Comparison of ENCODE assay signal across 9 cellular contexts in genomic region chr3:195546130-195546560, GRCh38. TPM values are rescaled to one million over a fixed set of nuclear protein-coding genes. Genes with fewer than 3 reads are reported as not detected.
DNase-seq lines count a peak whose midpoint lies in the region; ATAC-seq and TF ChIP-seq lines count a peak whose summit lies in the region.
"Had no signal": no experiment of that assay in that cellular context is flagged by ENCODE, and none has a peak within 500 bp of the region (broad histone marks: within the 10 kb centered on the region; RNA-seq: fewer than 3 reads in every experiment).

No MANE protein-coding gene starts in this region.

- 0 out of 2 replicates have a peak, but pooled peaks cover 4% of the 10 kb centered on the region for H3F3A ChIP-seq in Loucy (ENCODE audit: low read depth)

- H3K4me1 Mint-ChIP-seq in MCF 10A (ENCODE audit: insufficient read depth, unreplicated experiment): peaks cover 26% of the 10 kb centered on the region

- no peaks in the 10 kb centered on the region for H3K9me2 ChIP-seq in Loucy (replicated peaks; ENCODE audit: low read depth, low read length)

- H4K20me1 ChIP-seq in Loucy (ENCODE audit: insufficient read depth, low read length, poor library complexity, severe bottlenecking): peaks cover 9% of the 10 kb centered on the region

- no peaks in the 10 kb centered on the region for H3K9me3 Mint-ChIP-seq in MCF 10A (ENCODE audit: unreplicated experiment)

- no peak overlapping the region for H3K27ac ChIP-seq in neuronal stem cell (replicated peaks; ENCODE audit: low read length)

- no CpG with 5 or more reads among the region's 4 CpGs for WGBS in neuronal stem cell (ENCODE audit: extremely low coverage in 2 of 2, insufficient read length in 2 of 2, insufficient replicate concordance in 1 of 2), 2 donors

- H3K4me1 ChIP-seq in Loucy (ENCODE audit: insufficient read depth, low read length, poor library complexity, severe bottlenecking) (peaks cover 50% of the 10 kb centered on the region), neuronal stem cell (ENCODE audit: control insufficient read depth in 2 of 2, insufficient read depth in 1 of 2, low read depth in 1 of 2, low read length in 2 of 2) (peaks cover 6 to 16% of the 10 kb centered on the region in 2 donors)

- no peak overlapping the region for H2BK15ac ChIP-seq in neuronal stem cell (ENCODE audit: low read length)

- H4K8ac ChIP-seq in neuronal stem cell (ENCODE audit: low read depth, low read length): no peak overlapping the region

- ATAC-seq in HG03521 (IDR thresholded peaks at IDR 0.05; ENCODE audit: unreplicated experiment) (no peak), GM21576 (IDR thresholded peaks at IDR 0.05; ENCODE audit: unreplicated experiment) (no peak)

- H2AK5ac ChIP-seq in neuronal stem cell (ENCODE audit: low read depth, low read length): no peak overlapping the region

- no peak overlapping the region for H3K14ac ChIP-seq in neuronal stem cell (ENCODE audit: low read length)

- H3K36me3 ChIP-seq in Loucy (ENCODE audit: insufficient read depth, low read length): no peaks in the 10 kb centered on the region
- no peaks in the 10 kb centered on the region for H3K36me3 ChIP-seq in neuronal stem cell (replicated peaks in 1 of 2; ENCODE audit: control insufficient read depth in 2 of 2, insufficient read depth in 2 of 2, low read length in 2 of 2)

- TF ChIP-seq CTCF in AG10803 (conservative IDR thresholded peaks at IDR 0.05; ENCODE audit: low read length): no peak
- no peak for TF ChIP-seq CTCF in Loucy (conservative IDR thresholded peaks at IDR 0.05; ENCODE audit: low read length)
- TF ChIP-seq CTCF in MCF 10A (IDR thresholded peaks at IDR 0.05; ENCODE audit: unreplicated experiment): no peak

- CTCF ChIA-PET in MCF 10A (lab: Yijun Ruan, JAX): no interaction called here

- H3K27me3 ChIP-seq in Loucy (ENCODE audit: insufficient read depth, low read length, poor library complexity, severe bottlenecking): no peaks in the 10 kb centered on the region
- peaks cover 0 to 30% (median 12%) of the 10 kb centered on the region in 3 experiments for H3K27me3 ChIP-seq in neuronal stem cell (ENCODE audit: control insufficient read depth in 3 of 3, insufficient read depth in 3 of 3, low read depth in 1 of 3, low read length in 3 of 3)

- H2BK120ac ChIP-seq in neuronal stem cell (ENCODE audit: low read depth, low read length): no peak overlapping the region

- H3K27me3 Mint-ChIP-seq in MCF 10A (ENCODE audit: insufficient read depth, unreplicated experiment): no peaks in the 10 kb centered on the region

- peak overlapping the region; percentile 62 for H3K4me3 Mint-ChIP-seq in MCF 10A (ENCODE audit: unreplicated experiment)

- H3K4me2 ChIP-seq in Loucy (ENCODE audit: low read depth, low read length, poor library complexity, severe bottlenecking): peak overlapping the region; percentile 48
- no peak overlapping the region for H3K4me2 ChIP-seq in neuronal stem cell (ENCODE audit: insufficient read depth, low read length, poor library complexity, severe bottlenecking)

- intact Hi-C loops in MCF 10A (cut with micrococcal nuclease): loop anchor here (10.0 kb wide), 1 partner anchor 109 kb away; no protein-coding TSS in a partner anchor

- no TSS peak for BruUV-seq in MCF 10A (replicated peaks; lab: Mats Ljungman, UMichigan)

- DNase-seq in AG10803 (ENCODE audit: low read depth) (peak; percentile 86), MCF 10A (ENCODE audit: unreplicated experiment) (peak; percentile 98), non-pigmented ciliary epithelial cell (ENCODE audit: low read depth) (peak; percentile 67), neuronal stem cell (ENCODE audit: low spot score) (no peak), GF-D8 (lab: John Stamatoyannopoulos, UW) (no peak)

- H2BK5ac ChIP-seq in neuronal stem cell (ENCODE audit: low read length): no peak overlapping the region

- no peak overlapping the region for H3K4ac ChIP-seq in neuronal stem cell (ENCODE audit: low read length)

- peaks cover 19% of the 10 kb centered on the region for H3K79me2 ChIP-seq in Loucy (ENCODE audit: insufficient read depth, low read length)

- H3K4me3 ChIP-seq in AG10803 (ENCODE audit: low read length) (no peak overlapping the region), Loucy (ENCODE audit: low read length, poor library complexity, severe bottlenecking) (peak overlapping the region; percentile 2), neuronal stem cell (ENCODE audit: low read length in 2 of 2) (no peak overlapping the region)

- H3K18ac ChIP-seq in neuronal stem cell (ENCODE audit: low read length): no peak overlapping the region

- H3K23ac ChIP-seq in neuronal stem cell (ENCODE audit: low read depth, low read length, poor library complexity): no peak overlapping the region

- no peaks in the 10 kb centered on the region for H3K79me1 ChIP-seq in neuronal stem cell (ENCODE audit: low read depth, low read length)

- H2AFZ ChIP-seq in Loucy (ENCODE audit: low read length) (no peak overlapping the region), neuronal stem cell (ENCODE audit: low read length) (no peak overlapping the region)

- H2BK12ac ChIP-seq in neuronal stem cell (ENCODE audit: low read length): no peak overlapping the region

- no peak overlapping the region for H4K91ac ChIP-seq in neuronal stem cell (ENCODE audit: low read depth, low read length, poor library complexity)

- H3K27ac Mint-ChIP-seq in MCF 10A (ENCODE audit: low read depth, unreplicated experiment): peak overlapping the region; percentile 91

- H3K9me3 ChIP-seq in Loucy (ENCODE audit: insufficient read depth, low read depth, low read length) (no peaks in the 10 kb centered on the region), neuronal stem cell (replicated peaks in 1 of 2; ENCODE audit: control insufficient read depth in 2 of 2, insufficient read depth in 1 of 2, low read depth in 1 of 2, low read length in 2 of 2) (no peaks in the 10 kb centered on the region)

- H3K9ac ChIP-seq in Loucy (ENCODE audit: low read depth, low read length, poor library complexity, severe bottlenecking) (no peak overlapping the region), neuronal stem cell (ENCODE audit: low read depth, low read length, poor library complexity) (no peak overlapping the region)

- POLR2A ChIA-PET in MCF 10A (lab: Yijun Ruan, JAX): interaction anchor here (0.7 to 1.6 kb wide), 3 partner anchors 10 to 275 kb away, joined by 3 read pairs; partner anchors contain the start of gene XXYLT1

- peaks cover 15% of the 10 kb centered on the region for H3K36me3 Mint-ChIP-seq in MCF 10A (ENCODE audit: insufficient read depth, unreplicated experiment)

RNA-seq across cellular contexts. Expression of gene PPP1R2, which starts 3.0 kb away (rescaled TPM):
- 53.0 and 68.6 TPM in 2 replicates for total RNA-seq in MCF 10A (2022)
- polyA plus RNA-seq in neuronal stem cell (2013, experiment 1 of 2): 21.8 TPM
- 21.1 TPM for polyA plus RNA-seq in neuronal stem cell (2013, experiment 2 of 2)

RNA-seq across cellular contexts. Expression of gene APOD, which starts 37.6 kb away (rescaled TPM):
- 0.83 and 1.9 TPM in 2 replicates for total RNA-seq in MCF 10A (2022)
- polyA plus RNA-seq in neuronal stem cell (2013, experiment 1 of 2): not detected
- not detected for polyA plus RNA-seq in neuronal stem cell (2013, experiment 2 of 2)
- total RNA-seq: T-helper 2 cell treated with Interferon-gamma antibody and Interleukin-4, amounts not matched to agents 100 ng/mL and 5 ng/mL, for 36 hours had no signal

Comparison
In these comparisons a context has a peak if more than half of its experiments do, and no peak if none do; other contexts are left out.
1. DNase-seq: peak in AG10803 (single experiment), MCF 10A (single experiment) and non-pigmented ciliary epithelial cell (single experiment); none in neuronal stem cell (single experiment) and GF-D8 (single experiment).